17 cellular contexts compared by ENCODE assay signal in the genomic region with DNA sequence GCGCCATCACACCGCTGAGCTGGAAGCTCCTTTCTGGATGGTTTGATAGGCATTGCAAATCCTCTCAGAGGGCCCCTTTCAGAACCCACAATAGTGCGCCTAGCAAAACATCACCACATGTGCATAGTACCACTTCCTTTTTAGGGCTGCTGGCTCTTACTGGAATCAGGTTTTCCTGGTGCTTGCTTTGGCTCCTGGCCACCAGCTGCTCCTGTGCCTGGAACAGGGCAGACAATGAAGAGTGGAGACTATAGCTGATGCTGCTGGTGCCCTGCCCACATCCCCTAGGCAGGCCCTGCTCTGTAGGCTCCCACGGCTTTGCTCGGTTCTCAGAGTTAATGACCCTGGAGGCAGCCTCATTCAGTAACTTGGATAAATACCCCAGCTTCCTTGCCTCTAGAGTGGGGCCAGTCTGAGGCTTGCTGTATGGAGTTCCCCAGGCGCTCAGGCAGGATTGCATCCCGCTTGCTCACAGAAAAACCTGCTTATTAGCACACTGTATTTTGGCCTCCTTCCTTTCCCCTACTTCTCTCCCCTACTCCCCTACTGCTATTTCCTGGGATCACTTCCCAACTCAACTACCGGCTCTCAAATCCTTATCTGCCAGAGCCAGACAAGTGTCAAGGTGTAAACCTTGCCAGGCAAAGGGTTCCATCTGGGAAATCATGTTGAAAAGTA.
DNase-seq lines count a peak whose midpoint lies in the region; ATAC-seq and TF ChIP-seq lines count a peak whose summit lies in the region.
"Had no signal": no experiment of that assay in that cellular context is flagged by ENCODE, and none has a peak within 500 bp of the region (broad histone marks: within the 10 kb centered on the region; RNA-seq: fewer than 3 reads in every experiment).

No MANE protein-coding gene starts in this region.

- no peak overlapping the region for H3K27ac Mint-ChIP-seq in GM23338
- no peak overlapping the region for H3K27ac Mint-ChIP-seq in progenitor cell of endocrine pancreas
- H3K27ac Mint-ChIP-seq: CD14-positive monocyte; effector memory CD8-positive, alpha-beta T cell; stimulated activated naive B cell treated with anti-CD40 and anti-IgM and Interleukin-4, amounts not matched to agents 10 μg/mL and 1 μg/mL and 100 μg/mL, for 72 hours had no signal

- no peak for TF ChIP-seq CTCF in GM23338 (conservative IDR thresholded peaks at IDR 0.05; ENCODE audit: low read depth in 2 of 2)
- no peak for TF ChIP-seq CTCF in progenitor cell of endocrine pancreas (IDR thresholded peaks at IDR 0.05; ENCODE audit: unreplicated experiment)

- H3K4me3 ChIP-seq in GM23338: no peak overlapping the region

- peak overlapping the region; percentile 90 for H2AFZ ChIP-seq in GM23338

- no peak overlapping the region for H3K4me2 ChIP-seq in GM23338

- peaks cover 5% of the 10 kb centered on the region; the same call in 2 of the 3 replicates for H3K36me3 Mint-ChIP-seq in GM23338 (ENCODE audit: low read depth)
- no peaks in the 10 kb centered on the region for H3K36me3 Mint-ChIP-seq in progenitor cell of endocrine pancreas (ENCODE audit: insufficient read depth)
- H3K36me3 Mint-ChIP-seq: CD14-positive monocyte; stimulated activated naive B cell treated with anti-CD40 and anti-IgM and Interleukin-4, amounts not matched to agents 10 μg/mL and 1 μg/mL and 100 μg/mL, for 72 hours had no signal

- no peaks in the 10 kb centered on the region for H3K27me3 ChIP-seq in GM23338 (ENCODE audit: insufficient read depth)
- H3K27me3 ChIP-seq: brain microvascular endothelial cell had no signal

- no peaks in the 10 kb centered on the region for H3K27me3 Mint-ChIP-seq in GM23338 (ENCODE audit: insufficient read depth, low read depth, poor library complexity)
- H3K27me3 Mint-ChIP-seq in progenitor cell of endocrine pancreas: peaks cover 20% of the 10 kb centered on the region

- H4K20me1 ChIP-seq in GM23338 (replicated peaks; ENCODE audit: insufficient read depth): no peaks in the 10 kb centered on the region

- no peak overlapping the region for H3K4me3 Mint-ChIP-seq in GM23338
- H3K4me3 Mint-ChIP-seq in progenitor cell of endocrine pancreas (ENCODE audit: low read depth): no peak overlapping the region
- H3K4me3 Mint-ChIP-seq: CD14-positive monocyte; effector memory CD8-positive, alpha-beta T cell; stimulated activated naive B cell treated with anti-CD40 and anti-IgM and Interleukin-4, amounts not matched to agents 10 μg/mL and 1 μg/mL and 100 μg/mL, for 72 hours had no signal

- no peak overlapping the region for H3K27ac ChIP-seq in GM23338 (ENCODE audit: low read depth)
- H3K27ac ChIP-seq: brain microvascular endothelial cell, WERI-Rb-1 had no signal

- peaks cover 37% of the 10 kb centered on the region for H3K4me1 Mint-ChIP-seq in GM23338
- H3K4me1 Mint-ChIP-seq in progenitor cell of endocrine pancreas (ENCODE audit: low read depth): no peaks in the 10 kb centered on the region
- H3K4me1 Mint-ChIP-seq: CD14-positive monocyte; stimulated activated naive B cell treated with anti-CD40 and anti-IgM and Interleukin-4, amounts not matched to agents 10 μg/mL and 1 μg/mL and 100 μg/mL, for 72 hours had no signal

- H3K9me2 ChIP-seq in GM23338 (ENCODE audit: insufficient read depth): peaks cover 6% of the 10 kb centered on the region; the same call in 1 of the 2 replicates

- peak; percentile 65 for ATAC-seq in GM23338
- ATAC-seq in esophagus mucosa: peak; percentile 51
- ATAC-seq in HG02938 (IDR thresholded peaks at IDR 0.05; ENCODE audit: unreplicated experiment): no peak
- ATAC-seq: effector memory CD8-positive, alpha-beta T cell had no signal

- no peaks in the 10 kb centered on the region for H3F3A ChIP-seq in GM23338 (replicated peaks; ENCODE audit: low read depth)

- DNase-seq in GM23338 (ENCODE audit: low spot score): peak; percentile 20
- DNase-seq in NCI-H446 (lab: John Stamatoyannopoulos, UW): peak; percentile 77 to 90
- peak; percentile 15 for DNase-seq in renal cortical epithelial cell (ENCODE audit: low read depth)
- DNase-seq in activated CD4-positive, alpha-beta T cell treated with anti-CD3 and anti-CD28 coated beads, Interleukin-2, amount 50 U/mL, for 1 hour: no peak
- no peak for DNase-seq in NCI-H187 (lab: John Stamatoyannopoulos, UW)
- DNase-seq in progenitor cell of endocrine pancreas (ENCODE audit: low spot score, unreplicated experiment): no peak
- DNase-seq: brain microvascular endothelial cell; effector memory CD8-positive, alpha-beta T cell; GDM1; H7; Karpas-422; stimulated activated CD4-positive, alpha-beta T cell treated with anti-CD3 and anti-CD28 coated beads, Interleukin-4, amount 100 ng/mL, for 4 hours; stimulated activated naive B cell treated with anti-CD40 and anti-IgM and Interleukin-4, amounts not matched to agents 10 μg/mL and 1 μg/mL and 100 μg/mL, for 72 hours; WERI-Rb-1 had no signal

- no peaks in the 10 kb centered on the region for H3K79me2 ChIP-seq in GM23338 (replicated peaks; ENCODE audit: insufficient read depth)

- peaks cover 33% of the 10 kb centered on the region for H3K4me1 ChIP-seq in GM23338 (ENCODE audit: insufficient read depth)

- H3K36me3 ChIP-seq in GM23338 (ENCODE audit: insufficient read depth): no peaks in the 10 kb centered on the region
- H3K36me3 ChIP-seq: brain microvascular endothelial cell, WERI-Rb-1 had no signal

- H3K9me3 Mint-ChIP-seq in GM23338 (peaks cover under 1% of the 10 kb centered on the region; the same call in 2 of the 3 replicates), progenitor cell of endocrine pancreas (ENCODE audit: low read depth) (no peaks in the 10 kb centered on the region)
- H3K9me3 Mint-ChIP-seq: effector memory CD8-positive, alpha-beta T cell had no signal

TF ChIP-seq in GM23338, 12 proteins besides CTCF, POLR2A, EP300 and RAD21 (continues in another document):
- no peak for TF ChIP-seq REST (IDR thresholded peaks at IDR 0.05; ENCODE audit: unreplicated experiment)
- no peak for TF ChIP-seq NANOG (IDR thresholded peaks at IDR 0.05; ENCODE audit: borderline replicate concordance)
- TF ChIP-seq POLR2AphosphoS5 (IDR thresholded peaks at IDR 0.05; ENCODE audit: low read depth): no peak
- no peak for TF ChIP-seq CREB1 (CRISPR knock-in tag; IDR thresholded peaks at IDR 0.05; ENCODE audit: low read depth)
- no peak for TF ChIP-seq ZNF331 (CRISPR knock-in tag; IDR thresholded peaks at IDR 0.05; ENCODE audit: low read depth)
- TF ChIP-seq EZH2phosphoT487 (IDR thresholded peaks at IDR 0.05; ENCODE audit: unreplicated experiment): no peak

Comparison
In these comparisons a context has a peak if more than half of its experiments do, and no peak if none do; other contexts are left out.
1. DNase-seq: peak in GM23338 (single experiment), NCI-H446 (2 of 2) and renal cortical epithelial cell (single experiment); none in activated CD4-positive, alpha-beta T cell treated with anti-CD3 and anti-CD28 coated beads, Interleukin-2, amount 50 U/mL, for 1 hour (single experiment), NCI-H187 (0 of 2) and progenitor cell of endocrine pancreas (single experiment).